ENCODE assay signal across 8 cellular contexts in genomic region chr7:91941450-91941849, GRCh38. TPM values are rescaled to one million over a fixed set of nuclear protein-coding genes. Genes with fewer than 3 reads are reported as not detected.
A peak's percentile ranks its signal among the peaks of the same experiment; 100 is the strongest.
DNase-seq lines count a peak whose midpoint lies in the region; ATAC-seq and TF ChIP-seq lines count a peak whose summit lies in the region.

No MANE protein-coding gene starts in this region.

- H3K27ac Mint-ChIP-seq in HFFc6 (peak overlapping the region; percentile 92), memory B cell (peak overlapping the region; percentile 94)
- peak overlapping the region; percentile 88 for H3K27ac Mint-ChIP-seq in stimulated activated naive CD8-positive, alpha-beta T cell treated with anti-CD3 and anti-CD28 coated beads, Interleukin-15, Interleukin-2, amounts not matched to agents 100 ng/mL and 50 ng/mL, for 24 hours

- DNase-seq in G401 (ENCODE audit: low spot score) = peak; percentile 63
- peak; percentile 17 for DNase-seq in HFFc6
- peak; percentile 57 for DNase-seq in NCI-H2227 treated with DMSO at 0.1 percent for 48 hours (lab: John Stamatoyannopoulos, UW)
- DNase-seq in activated CD4-positive, alpha-beta T cell treated with anti-CD3 and anti-CD28 coated beads, Interleukin-2, amount 50 U/mL, for 48 hours = peak; percentile 36
- peak; percentile 3 for DNase-seq in effector CD8-positive, alpha-beta T cell (lab: John Stamatoyannopoulos, UW)
- peak in 1 of 2 donors; percentile 21 for DNase-seq in memory B cell (ENCODE audit: low spot score in 2 of 2)
- DNase-seq in OCI-M2 (lab: John Stamatoyannopoulos, UW; ENCODE audit: unreplicated experiment) = no peak

- ATAC-seq in memory B cell (ENCODE audit: low read depth) = peak; percentile 31

- no peak for TF ChIP-seq CTCF in HFFc6 (IDR thresholded peaks at IDR 0.05)

- in situ Hi-C loops in G401 (cut with HindIII; ENCODE audit: low sequenced_read_pairs) = no loop called here

- peak overlapping the region; percentile 99 for H3K4me3 Mint-ChIP-seq in HFFc6
- H3K4me3 Mint-ChIP-seq in memory B cell = peak overlapping the region; percentile 91
- peak overlapping the region; percentile 88 for H3K4me3 Mint-ChIP-seq in stimulated activated naive CD8-positive, alpha-beta T cell treated with anti-CD3 and anti-CD28 coated beads, Interleukin-15, Interleukin-2, amounts not matched to agents 100 ng/mL and 50 ng/mL, for 24 hours

- H3K4me1 Mint-ChIP-seq in HFFc6 (ENCODE audit: low read depth) (peaks cover 46% of the 10 kb centered on the region), memory B cell (peaks cover 29% of the 10 kb centered on the region)
- peaks cover 49% of the 10 kb centered on the region for H3K4me1 Mint-ChIP-seq in stimulated activated naive CD8-positive, alpha-beta T cell treated with anti-CD3 and anti-CD28 coated beads, Interleukin-15, Interleukin-2, amounts not matched to agents 100 ng/mL and 50 ng/mL, for 24 hours (ENCODE audit: low read depth)

- H3K9me3 Mint-ChIP-seq in HFFc6 (no peaks in the 10 kb centered on the region), memory B cell (no peaks in the 10 kb centered on the region)
- no peaks in the 10 kb centered on the region for H3K9me3 Mint-ChIP-seq in stimulated activated naive CD8-positive, alpha-beta T cell treated with anti-CD3 and anti-CD28 coated beads, Interleukin-15, Interleukin-2, amounts not matched to agents 100 ng/mL and 50 ng/mL, for 24 hours

- H3K36me3 Mint-ChIP-seq in HFFc6 (ENCODE audit: low read depth) (no peaks in the 10 kb centered on the region), memory B cell (peaks cover 2% of the 10 kb centered on the region)
- H3K36me3 Mint-ChIP-seq in stimulated activated naive CD8-positive, alpha-beta T cell treated with anti-CD3 and anti-CD28 coated beads, Interleukin-15, Interleukin-2, amounts not matched to agents 100 ng/mL and 50 ng/mL, for 24 hours (ENCODE audit: low read depth) = peaks cover 10% of the 10 kb centered on the region

- H3K27me3 Mint-ChIP-seq in HFFc6 (ENCODE audit: insufficient read depth) (peaks cover 1% of the 10 kb centered on the region), memory B cell (peaks cover 1% of the 10 kb centered on the region)
- H3K27me3 Mint-ChIP-seq in stimulated activated naive CD8-positive, alpha-beta T cell treated with anti-CD3 and anti-CD28 coated beads, Interleukin-15, Interleukin-2, amounts not matched to agents 100 ng/mL and 50 ng/mL, for 24 hours = no peaks in the 10 kb centered on the region

RNA-seq across cellular contexts. Expression of gene AKAP9, which starts 0.8 kb away (rescaled TPM):
- 15.4 and 20.4 TPM in 2 replicates for total RNA-seq in G401 (2014; rRNA removed; shearing (Covaris generic))
- total RNA-seq in HFFc6 (2021; fragmentation: NEBNext Ultra II Directional; extraction: Animal tissue kit (Norgen Biotek cat#: 25700)) = 10 to 100 TPM; 24.6 to 30.4 (median 26.4) TPM
